12 cellular contexts compared by ENCODE assay signal in genomic region chr2:191167766-191168165, GRCh38. TPM values are rescaled to one million over a fixed set of nuclear protein-coding genes. Genes with fewer than 3 reads are reported as not detected.
DNase-seq lines count a peak whose midpoint lies in the region; ATAC-seq and TF ChIP-seq lines count a peak whose summit lies in the region.
"Had no signal": no experiment of that assay in that cellular context is flagged by ENCODE, and none has a peak within 500 bp of the region (broad histone marks: within the 10 kb centered on the region; RNA-seq: fewer than 3 reads in every experiment).

No MANE protein-coding gene starts in this region.

- DNase-seq in GM03348 (ENCODE audit: low spot score) (peak; percentile 72), RWPE2 (ENCODE audit: low spot score) (no peak), fibroblast of peridontal ligament (ENCODE audit: extremely low read depth) (peak; percentile 99), renal cortical epithelial cell (ENCODE audit: low read depth) (peak; percentile 84), CD14-positive monocyte (ENCODE audit: low spot score) (no peak), NCI-H146 (lab: John Stamatoyannopoulos, UW) (no peak), cortex of kidney (lab: John Stamatoyannopoulos, UW) (no peak)
- DNase-seq in activated CD8-positive, alpha-beta memory T cell treated with anti-CD3 and anti-CD28 coated beads, Interleukin-2, amount 50 U/mL, for 48 hours: no peak
- DNase-seq: activated CD8-positive, alpha-beta memory T cell treated with anti-CD3 and anti-CD28 coated beads, Interleukin-2, amount 10 ng/mL, durations not matched to agents 7 days and 5 days; naive thymus-derived CD4-positive, alpha-beta T cell; NCI-H2081 treated with DMSO at 0.1 percent for 48 hours; stomach had no signal

- H3K36me3 Mint-ChIP-seq in CD14-positive monocyte: no peaks in the 10 kb centered on the region

- peaks cover 70% of the 10 kb centered on the region for H3K4me1 ChIP-seq in RWPE2 (ENCODE audit: insufficient read depth, poor library complexity, severe bottlenecking)

- no peak overlapping the region for H3K4me3 Mint-ChIP-seq in CD14-positive monocyte
- H3K4me3 Mint-ChIP-seq: activated CD8-positive, alpha-beta memory T cell treated with anti-CD3 and anti-CD28 coated beads, Interleukin-2, amount 10 ng/mL, durations not matched to agents 7 days and 5 days; naive thymus-derived CD4-positive, alpha-beta T cell had no signal

- no peaks in the 10 kb centered on the region for H3K9me3 Mint-ChIP-seq in CD14-positive monocyte
- H3K9me3 Mint-ChIP-seq: naive thymus-derived CD4-positive, alpha-beta T cell had no signal

- no peak overlapping the region for H3K4me3 ChIP-seq in RWPE2 (ENCODE audit: severe bottlenecking)
- H3K4me3 ChIP-seq: stomach had no signal

- no peaks in the 10 kb centered on the region for H3K9me3 ChIP-seq in RWPE2 (ENCODE audit: severe bottlenecking)
- H3K9me3 ChIP-seq: stomach had no signal

- H3K27me3 ChIP-seq in RWPE2 (ENCODE audit: insufficient read depth, poor library complexity, severe bottlenecking): no peaks in the 10 kb centered on the region
- H3K27me3 ChIP-seq: stomach had no signal

- peak overlapping the region; percentile 100 for H3K27ac ChIP-seq in RWPE2 (ENCODE audit: poor library complexity, severe bottlenecking)
- H3K27ac ChIP-seq: stomach had no signal

- H3K4me1 Mint-ChIP-seq in CD14-positive monocyte: peaks cover 3% of the 10 kb centered on the region

- intact Hi-C loops in CD14-positive monocyte (cut with micrococcal nuclease): no loop called here

- TF ChIP-seq CTCF in RWPE2 (IDR thresholded peaks at IDR 0.05; ENCODE audit: poor library complexity, severe bottlenecking): no peak
- TF ChIP-seq CTCF in CD14-positive monocyte (IDR thresholded peaks at IDR 0.05): no peak

- H3K36me3 ChIP-seq in RWPE2 (ENCODE audit: low read depth): no peaks in the 10 kb centered on the region
- H3K36me3 ChIP-seq: stomach had no signal

- no peak overlapping the region for H3K27ac Mint-ChIP-seq in CD14-positive monocyte
- H3K27ac Mint-ChIP-seq: activated CD8-positive, alpha-beta memory T cell treated with anti-CD3 and anti-CD28 coated beads, Interleukin-2, amount 10 ng/mL, durations not matched to agents 7 days and 5 days had no signal

- H3K27me3 Mint-ChIP-seq in CD14-positive monocyte (ENCODE audit: low read depth in 3 of 3): peaks cover 0 to under 1% (median 0%) of the 10 kb centered on the region in 3 donors

- ATAC-seq in RWPE2 (ENCODE audit: low read depth): no peak
- ATAC-seq: activated CD8-positive, alpha-beta memory T cell treated with anti-CD3 and anti-CD28 coated beads, Interleukin-2, amount 10 ng/mL, durations not matched to agents 7 days and 5 days; naive thymus-derived CD4-positive, alpha-beta T cell had no signal

RNA-seq across cellular contexts. Expression of gene STAT4, which starts 17.0 kb away (rescaled TPM):
- 0.52 and 3.0 TPM in 2 replicates for total RNA-seq in renal cortical epithelial cell
- under 1 TPM; 0.31 to 0.52 TPM for polyA plus RNA-seq in CD14-positive monocyte

Comparison
In these comparisons a context has a peak if more than half of its experiments do, and no peak if none do; other contexts are left out.
1. DNase-seq: peak in GM03348 (single experiment), fibroblast of peridontal ligament (single experiment) and renal cortical epithelial cell (single experiment); none in RWPE2 (single experiment), activated CD8-positive, alpha-beta memory T cell treated with anti-CD3 and anti-CD28 coated beads, Interleukin-2, amount 50 U/mL, for 48 hours (single experiment), CD14-positive monocyte (single experiment), NCI-H146 (single experiment) and cortex of kidney (single experiment).